Comparison of ENCODE assay signal across 24 cellular contexts in genomic region chr2:4029081-4029480, GRCh38.
"Had no signal": no experiment of that assay in that cellular context is flagged by ENCODE, and none has a peak within 500 bp of the region (broad histone marks: within the 10 kb centered on the region; RNA-seq: fewer than 3 reads in every experiment).

No MANE protein-coding gene starts in this region.

- H3K27ac Mint-ChIP-seq: dendritic cell treated with granulocyte-macrophage colony-stimulating factor and Interleukin-4, amounts not matched to agents 40 ng/mL and 50 ng/mL, for 4 days; effector memory CD8-positive, alpha-beta T cell; endodermal cell had no signal

- H2AFZ ChIP-seq: hepatocyte had no signal

- H3K27me3 Mint-ChIP-seq: dendritic cell treated with granulocyte-macrophage colony-stimulating factor and Interleukin-4, amounts not matched to agents 40 ng/mL and 50 ng/mL, for 4 days; effector memory CD8-positive, alpha-beta T cell had no signal

- H3K27ac ChIP-seq: colonic mucosa, coronary artery, dorsolateral prefrontal cortex, epithelial cell of prostate, esophagus squamous epithelium, foreskin keratinocyte, gastrocnemius medialis, gastroesophageal sphincter, heart left ventricle, heart right ventricle, hepatocyte had no signal

- H3K4me1 ChIP-seq: colonic mucosa, esophagus squamous epithelium, foreskin keratinocyte, gastrocnemius medialis, gastroesophageal sphincter, heart left ventricle, heart right ventricle had no signal

- ATAC-seq: effector memory CD8-positive, alpha-beta T cell; esophagus mucosa; foreskin keratinocyte; gastrocnemius medialis; gastroesophageal sphincter; heart left ventricle; heart right ventricle had no signal

- H3K36me3 ChIP-seq: colonic mucosa, esophagus squamous epithelium, gastrocnemius medialis, gastroesophageal sphincter, heart left ventricle, heart right ventricle had no signal

- H3K4me3 Mint-ChIP-seq: dendritic cell treated with granulocyte-macrophage colony-stimulating factor and Interleukin-4, amounts not matched to agents 40 ng/mL and 50 ng/mL, for 4 days; effector memory CD8-positive, alpha-beta T cell; endodermal cell had no signal

- H3K79me2 ChIP-seq: hepatocyte had no signal

- DNase-seq: colonic mucosa; cortex of kidney; dermis blood vessel endothelial cell; dorsolateral prefrontal cortex; effector CD4-positive, alpha-beta T cell; effector CD8-positive, alpha-beta T cell; effector memory CD4-positive, alpha-beta T cell; effector memory CD8-positive, alpha-beta T cell; endodermal cell; erythroblast; esophagus squamous epithelium; foreskin fibroblast; foreskin keratinocyte; foreskin melanocyte; gastrocnemius medialis; glutamatergic neuron; heart left ventricle; heart right ventricle had no signal

- H3K4me1 Mint-ChIP-seq: endodermal cell had no signal

- H3K4me2 ChIP-seq: hepatocyte had no signal

- H3K27me3 ChIP-seq: colonic mucosa, esophagus squamous epithelium, foreskin keratinocyte, gastrocnemius medialis, gastroesophageal sphincter, heart right ventricle, hepatocyte had no signal

- H3K9me3 ChIP-seq: colonic mucosa, esophagus squamous epithelium, gastrocnemius medialis, gastroesophageal sphincter, heart left ventricle had no signal

- H3K4me3 ChIP-seq: colonic mucosa, coronary artery, dorsolateral prefrontal cortex, esophagus squamous epithelium, gastrocnemius medialis, gastroesophageal sphincter, heart left ventricle, heart right ventricle, hepatocyte had no signal
